10 cellular contexts compared by ENCODE assay signal in the genomic region with DNA sequence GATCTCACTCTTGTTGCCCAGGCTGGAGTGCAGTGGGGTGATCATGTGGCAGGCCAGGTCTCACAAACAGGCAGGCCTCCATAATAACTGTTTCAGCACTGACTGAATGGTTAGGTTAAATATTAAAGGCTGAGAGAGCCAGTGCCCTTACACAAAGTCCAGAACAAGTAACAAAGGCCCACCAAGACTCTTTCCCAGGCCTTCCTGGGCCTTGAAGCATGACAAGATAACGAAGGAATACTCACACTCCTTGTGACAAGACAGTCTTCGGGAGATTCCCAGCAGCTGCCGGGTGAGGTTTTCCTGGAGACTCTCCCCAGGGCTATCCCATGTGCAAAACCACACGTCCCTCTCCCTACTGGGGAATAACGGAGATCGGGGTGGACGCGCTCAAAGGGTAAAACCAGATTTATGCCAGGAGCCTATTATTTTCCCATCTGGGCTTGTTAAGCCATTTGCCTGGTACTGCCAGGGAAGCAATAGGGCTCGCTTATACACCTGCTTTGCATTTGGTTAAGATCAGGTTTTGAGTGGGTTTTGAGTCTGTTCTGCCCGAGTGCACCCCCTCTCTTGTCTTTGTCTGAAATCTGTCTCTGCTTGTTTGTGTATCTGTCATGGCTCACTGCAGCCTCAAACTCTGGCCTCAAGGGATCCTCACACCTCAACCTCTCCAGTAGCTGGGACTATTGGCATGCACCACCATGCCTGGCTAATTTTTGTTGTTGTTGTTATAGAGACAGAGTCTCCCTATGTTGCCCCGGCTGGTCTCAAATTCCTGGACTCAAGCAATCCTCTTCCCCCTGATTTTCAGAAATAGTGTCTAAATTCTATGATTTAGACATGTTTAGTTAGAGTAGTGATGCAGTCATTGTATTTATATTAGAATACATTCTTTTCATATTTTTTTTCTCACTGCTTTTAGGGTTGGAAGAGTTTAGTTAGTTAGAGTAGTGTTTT. TPM values are rescaled to one million over a fixed set of nuclear protein-coding genes. Genes with fewer than 3 reads are reported as not detected.
A peak's percentile ranks its signal among the peaks of the same experiment; 100 is the strongest.
DNase-seq lines count a peak whose midpoint lies in the region; ATAC-seq and TF ChIP-seq lines count a peak whose summit lies in the region.
"Had no signal": no experiment of that assay in that cellular context is flagged by ENCODE, and none has a peak within 500 bp of the region (broad histone marks: within the 10 kb centered on the region; RNA-seq: fewer than 3 reads in every experiment).

No MANE protein-coding gene starts in this region.

- H3K9me2 ChIP-seq in DOHH2 (replicated peaks; ENCODE audit: control insufficient read depth, low read length): no peaks in the 10 kb centered on the region

- H3K4me3 ChIP-seq in DOHH2 (ENCODE audit: low read length): peak overlapping the region; percentile 80

- TF ChIP-seq CTCF in DOHH2 (IDR thresholded peaks at IDR 0.05; ENCODE audit: low read depth, low read length, poor library complexity, severe bottlenecking): no peak

- H3K9me3 ChIP-seq in DOHH2 (ENCODE audit: control insufficient read depth, insufficient read depth, low read length): no peaks in the 10 kb centered on the region

- peaks cover 40% of the 10 kb centered on the region for H3K4me1 ChIP-seq in DOHH2 (ENCODE audit: control insufficient read depth, low read length)

- peaks cover 17% of the 10 kb centered on the region for H3K36me3 ChIP-seq in DOHH2 (ENCODE audit: control insufficient read depth, low read length)

- peak overlapping the region; percentile 91 for H3K4me2 ChIP-seq in DOHH2 (ENCODE audit: low read length)

- peaks cover 39% of the 10 kb centered on the region for H3K79me2 ChIP-seq in DOHH2 (ENCODE audit: control insufficient read depth, low read length)

- no peaks in the 10 kb centered on the region for H3K27me3 ChIP-seq in DOHH2 (ENCODE audit: control insufficient read depth, low read length)

- peak overlapping the region; percentile 63 for H3K27ac ChIP-seq in DOHH2 (ENCODE audit: low read depth, low read length)

- peak; percentile 90 for ATAC-seq in GM21360 (IDR thresholded peaks at IDR 0.05; ENCODE audit: unreplicated experiment)
- ATAC-seq in HG03064 (IDR thresholded peaks at IDR 0.05; ENCODE audit: low read depth, unreplicated experiment): peak; percentile 75
- ATAC-seq: sciatic nerve had no signal

- peaks cover 8% of the 10 kb centered on the region for H3F3A ChIP-seq in DOHH2 (ENCODE audit: control insufficient read depth, insufficient read depth)

- no peaks in the 10 kb centered on the region for H4K20me1 ChIP-seq in DOHH2 (ENCODE audit: control insufficient read depth, insufficient read depth, low read depth, low read length)

- DNase-seq in RPMI7951 (ENCODE audit: low read depth): peak; percentile 6
- DNase-seq in 8988T: no peak
- DNase-seq in hippocampal formation (lab: John Stamatoyannopoulos, UW): no peak
- DNase-seq in SHP77 (lab: John Stamatoyannopoulos, UW): no peak
- no peak for DNase-seq in stimulated activated CD4-positive, alpha-beta T cell treated with anti-CD3 and anti-CD28 coated beads, Interleukin-4, amount 100 ng/mL, for 24 hours
- DNase-seq: activated CD4-positive, alpha-beta T cell treated with anti-CD3 and anti-CD28 coated beads for 1 hour had no signal

RNA-seq across cellular contexts. Expression of a gene that starts 1.4 kb away (rescaled TPM):
- 0.48 and 1.9 TPM in 2 replicates for total RNA-seq in RPMI7951 (2014; rRNA removed; shearing (Covaris generic))

RNA-seq across cellular contexts. Expression of a gene that starts 7.6 kb away (rescaled TPM):
- 28.3 and 32.1 TPM in 2 replicates for total RNA-seq in RPMI7951 (2014; rRNA removed; shearing (Covaris generic))
